ENCODE assay signal across 17 cellular contexts in genomic region chr6:136016228-136017225, GRCh38.
DNase-seq lines count a peak whose midpoint lies in the region; ATAC-seq, FAIRE-seq and TF ChIP-seq lines count a peak whose summit lies in the region.
"Had no signal": no experiment of that assay in that cellular context is flagged by ENCODE, and none has a peak within 500 bp of the region (broad histone marks: within the 10 kb centered on the region; RNA-seq: fewer than 3 reads in every experiment).

No MANE protein-coding gene starts in this region.

- H2BK15ac ChIP-seq in H9 (ENCODE audit: low read depth, low read length), result no peak overlapping the region

- no peak overlapping the region for H3T11ph ChIP-seq in H9 (ENCODE audit: low read length)

- H3K23me2 ChIP-seq in H9 (ENCODE audit: insufficient read length, low read depth, low read length, poor library complexity, severe bottlenecking), result no peaks in the 10 kb centered on the region

- no peak overlapping the region for H4K91ac ChIP-seq in H9 (ENCODE audit: insufficient read length, low read depth, low read length)

- no peak overlapping the region for H2BK5ac ChIP-seq in H9 (ENCODE audit: insufficient read length, low read length)

- H3K79me2 ChIP-seq in H9 (ENCODE audit: insufficient read depth, low read length), result no peaks in the 10 kb centered on the region

- TF ChIP-seq POLR2A in A549 (IDR thresholded peaks at IDR 0.05; ENCODE audit: low read length) (no peak), esophagus muscularis mucosa (IDR thresholded peaks at IDR 0.05; ENCODE audit: low read depth) (no peak)

- no peaks in the 10 kb centered on the region for H3K27me3 ChIP-seq in H9 (ENCODE audit: insufficient read depth, low read length)
- no peaks in the 10 kb centered on the region for H3K27me3 ChIP-seq in esophagus muscularis mucosa
- no peaks in the 10 kb centered on the region for H3K27me3 ChIP-seq in right atrium auricular region
- H3K27me3 ChIP-seq in heart right ventricle, result no peaks in the 10 kb centered on the region
- H3K27me3 ChIP-seq: neural progenitor cell, transverse colon had no signal

- H3K27me3 Mint-ChIP-seq in H9 (ENCODE audit: low read depth), result no peaks in the 10 kb centered on the region

- H3K79me1 ChIP-seq in H9 (ENCODE audit: insufficient read depth, low read depth, low read length, poor library complexity, severe bottlenecking), result no peaks in the 10 kb centered on the region

- no peak for TF ChIP-seq CTCF in A549 (IDR thresholded peaks at IDR 0.05)
- no peak for TF ChIP-seq CTCF in H9 (conservative IDR thresholded peaks at IDR 0.05)
- no peak for TF ChIP-seq CTCF in esophagus muscularis mucosa (IDR thresholded peaks at IDR 0.05)
- no peak for TF ChIP-seq CTCF in right atrium auricular region (IDR thresholded peaks at IDR 0.05)
- no peak for TF ChIP-seq CTCF in heart right ventricle (IDR thresholded peaks at IDR 0.05)

- no peak overlapping the region for H3K14ac ChIP-seq in H9 (ENCODE audit: insufficient read depth, low read length)

- H2BK20ac ChIP-seq in H9 (ENCODE audit: low read depth, low read length, poor library complexity, severe bottlenecking), result no peak overlapping the region

- TF ChIP-seq RAD21 in A549 (conservative IDR thresholded peaks at IDR 0.05 in 1 of 2, IDR thresholded peaks at IDR 0.05 in 1 of 2), result no peak

- no peak overlapping the region for H2BK12ac ChIP-seq in H9 (ENCODE audit: insufficient read length, low read depth, low read length)

- intact Hi-C loops in esophagus muscularis mucosa (cut with DNase I), result no loop called here
- intact Hi-C loops in heart right ventricle (cut with DNase I), result no loop called here

- 0 out of 6 replicates have a peak, but pooled peaks of 1 of the 2 experiments have one; percentile 28 for ATAC-seq in A549
- no peak for ATAC-seq in HG02981 (IDR thresholded peaks at IDR 0.05; ENCODE audit: unreplicated experiment)
- no peak for ATAC-seq in HG03520 (IDR thresholded peaks at IDR 0.05; ENCODE audit: unreplicated experiment)
- no peak for ATAC-seq in heart right ventricle
- ATAC-seq: T-helper 17 cell had no signal

- no peak overlapping the region for H2AFZ ChIP-seq in H9 (ENCODE audit: low read length)
- H2AFZ ChIP-seq: neural progenitor cell had no signal

- no peak overlapping the region for H4K8ac ChIP-seq in H9 (replicated peaks; ENCODE audit: insufficient read length, low read depth, low read length)

- peaks cover 4 to 8% of the 10 kb centered on the region in 2 experiments; a peak in 3 of 4 replicates for H3K4me1 Mint-ChIP-seq in H9
- H3K4me1 Mint-ChIP-seq: T-helper 17 cell had no signal

- H3K4me3 Mint-ChIP-seq in H9, result no peak overlapping the region
- H3K4me3 Mint-ChIP-seq: neural progenitor cell, T-helper 17 cell had no signal

- no peak overlapping the region for H3K27ac Mint-ChIP-seq in H9
- H3K27ac Mint-ChIP-seq: neural progenitor cell, T-helper 17 cell had no signal

- peak in 1 of 2 experiments; percentile 48 for DNase-seq in A549 (ENCODE audit: low read depth in 1 of 2, low spot score in 1 of 2)
- peak; percentile 31 for DNase-seq in H9
- peak; percentile 88 for DNase-seq in NCI-H69 (lab: John Stamatoyannopoulos, UW)
- DNase-seq in esophagus muscularis mucosa (ENCODE audit: extremely low spot score), result peak; percentile 45
- DNase-seq in right atrium auricular region (ENCODE audit: low spot score), result no peak
- DNase-seq in heart right ventricle, result no peak
- DNase-seq: activated CD4-positive, CD25-positive, alpha-beta regulatory T cell treated with anti-CD3 and anti-CD28 coated beads, Interleukin-2, amount 50 U/mL, for 72 hours; activated gamma-delta T cell treated with Interleukin-2 at 50 U/mL for 16 hours; NCI-H82; stimulated activated CD4-positive, alpha-beta T cell treated with anti-CD3 and anti-CD28 coated beads, Interleukin-4, amount 100 ng/mL, for 4 hours; T-helper 17 cell; transverse colon had no signal

- no peak overlapping the region for H4K5ac ChIP-seq in H9 (ENCODE audit: insufficient read length, low read depth, low read length)

- H2AK5ac ChIP-seq in H9 (ENCODE audit: insufficient read length, low read length), result no peak overlapping the region

- TF ChIP-seq EP300 in A549 (IDR thresholded peaks at IDR 0.05) (no peak), esophagus muscularis mucosa (IDR thresholded peaks at IDR 0.05) (no peak)

- no peaks in the 10 kb centered on the region for H3K36me3 ChIP-seq in esophagus muscularis mucosa
- no peaks in the 10 kb centered on the region for H3K36me3 ChIP-seq in right atrium auricular region
- H3K36me3 ChIP-seq in heart right ventricle, result no peaks in the 10 kb centered on the region
- H3K36me3 ChIP-seq: neural progenitor cell, transverse colon had no signal

- H3K4me3 ChIP-seq in A549 (no peak overlapping the region), esophagus muscularis mucosa (no peak overlapping the region), right atrium auricular region (no peak overlapping the region), heart right ventricle (no peak overlapping the region)
- H3K4me3 ChIP-seq: neural progenitor cell, transverse colon had no signal

- no peaks in the 10 kb centered on the region for H3K9me3 ChIP-seq in A549
- H3K9me3 ChIP-seq in H9 (ENCODE audit: control insufficient read depth, low read depth, low read length), result no peaks in the 10 kb centered on the region
- H3K9me3 ChIP-seq in esophagus muscularis mucosa, result no peaks in the 10 kb centered on the region
- no peaks in the 10 kb centered on the region for H3K9me3 ChIP-seq in right atrium auricular region
- no peaks in the 10 kb centered on the region for H3K9me3 ChIP-seq in heart right ventricle
- H3K9me3 ChIP-seq: transverse colon had no signal

- H3K27ac ChIP-seq in A549 (peak overlapping the region; percentile 91 to 92), H9 (ENCODE audit: insufficient read length, low read depth, low read length) (no peak overlapping the region), esophagus muscularis mucosa (replicated peaks in 1 of 4) (no peak overlapping the region), right atrium auricular region (no peak overlapping the region), heart right ventricle (peak overlapping the region in 1 of 10 donors; percentile 69)
- H3K27ac ChIP-seq: neural progenitor cell, RWPE1, transverse colon had no signal

- POLR2A ChIA-PET in A549 (lab: Yijun Ruan, JAX), result no interaction called here

- no peak overlapping the region for H3K18ac ChIP-seq in H9 (ENCODE audit: insufficient read length, low read depth, low read length)

- H3K4me2 ChIP-seq in A549 (peak overlapping the region; percentile 79), H9 (ENCODE audit: insufficient read depth, insufficient read length, low read length) (no peak overlapping the region)
- H3K4me2 ChIP-seq: neural progenitor cell had no signal

- H3K4ac ChIP-seq in H9 (ENCODE audit: low read depth, low read length), result no peak overlapping the region

- no peak for FAIRE-seq in A549 (lab: Jason Lieb, UNC)
- FAIRE-seq: GM19239 had no signal

- no peak overlapping the region for H2BK120ac ChIP-seq in H9 (ENCODE audit: low read depth, low read length, poor library complexity, severe bottlenecking)

- WGBS in A549 (ENCODE audit: missing lambda C conversion rate), result 58% methylated on average over 7 of the region's 9 CpGs
- WGBS in H9 (ENCODE audit: extremely low coverage, insufficient read length, low lambda C conversion rate), result no CpG with 5 or more reads among the region's 9 CpGs
- 82% methylated on average over 9 of the region's 9 CpGs for WGBS in esophagus muscularis mucosa
- 83 to 86% methylated on average over 9 of the region's 9 CpGs for whole genome bisulfite sequencing in heart right ventricle, 2 donors

- H3K9ac ChIP-seq in H9 (ENCODE audit: extremely low read depth, insufficient read length, low read length), result no peak overlapping the region
- H3K9ac ChIP-seq: neural progenitor cell had no signal

- H3K56ac ChIP-seq in H9 (ENCODE audit: insufficient read length, low read depth, low read length), result no peak overlapping the region

- H3K36me3 Mint-ChIP-seq in H9 (ENCODE audit: insufficient read depth in 1 of 3, low read depth in 3 of 3), result no peaks in the 10 kb centered on the region
- H3K36me3 Mint-ChIP-seq: neural progenitor cell had no signal

- CTCF ChIA-PET in A549 (lab: Yijun Ruan, JAX), result interaction anchor here (0.9 to 1.3 kb wide), 2 partner anchors 81 to 210 kb away, joined by 3 to 7 read pairs; no protein-coding TSS in a partner anchor

- H3K23ac ChIP-seq in H9 (ENCODE audit: insufficient read length, low read depth, low read length), result no peak overlapping the region

- H3K4me1 ChIP-seq in A549 (peaks cover 58% of the 10 kb centered on the region), H9 (ENCODE audit: insufficient read depth, low read length) (no peaks in the 10 kb centered on the region), esophagus muscularis mucosa (peaks cover 0 to 6% (median 0%) of the 10 kb centered on the region in 4 donors), right atrium auricular region (peaks cover 0 to 40% of the 10 kb centered on the region in 2 donors), heart right ventricle (peaks cover 0 to 50% (median 22%) of the 10 kb centered on the region in 9 donors)
- H3K4me1 ChIP-seq: neural progenitor cell, transverse colon had no signal

- H3K9me3 Mint-ChIP-seq in H9, result no peaks in the 10 kb centered on the region
- H3K9me3 Mint-ChIP-seq: neural progenitor cell had no signal

- H4K20me1 ChIP-seq in H9 (ENCODE audit: control insufficient read depth, insufficient read depth, insufficient read length), result no peaks in the 10 kb centered on the region

TF ChIP-seq in A549, 52 proteins besides CTCF, POLR2A, EP300 and RAD21:
- TF ChIP-seq MYC (IDR thresholded peaks at IDR 0.05; ENCODE audit: borderline replicate concordance, low read length) (no peak), HOXB13 (CRISPR knock-in tag; IDR thresholded peaks at IDR 0.05; ENCODE audit: low read depth) (0 out of 2 replicates have a peak, but pooled peaks have one; percentile 24)

Comparison
In these comparisons a context has a peak if more than half of its experiments do, and no peak if none do; other contexts are left out.
1. DNase-seq: peak in H9 (single experiment), NCI-H69 (single experiment) and esophagus muscularis mucosa (single experiment); none in right atrium auricular region (single experiment) and heart right ventricle (0 of 2).
2. H3K27ac ChIP-seq: peak in A549 (2 of 2); none in H9 (single experiment), esophagus muscularis mucosa (0 of 4) and right atrium auricular region (0 of 2).